1 cellular context compared by ENCODE assay signal in genomic region chr20:63567132-63567381, GRCh38.
A peak's percentile ranks its signal among the peaks of the same experiment; 100 is the strongest.
TF ChIP-seq lines count a peak whose summit lies in the region.

No MANE protein-coding gene starts in this region.

TF ChIP-seq in GM12878, 131 proteins besides CTCF, POLR2A, EP300 and RAD21:
- TF ChIP-seq YY1 (IDR thresholded peaks at IDR 0.05; ENCODE audit: low read depth, low read length), result 0 out of 2 replicates have a peak, but pooled peaks have one; percentile 9
- TF ChIP-seq TAF1 (IDR thresholded peaks at IDR 0.05; ENCODE audit: borderline replicate concordance, low read depth, low read length), result no peak
- TF ChIP-seq, protein P1, sequence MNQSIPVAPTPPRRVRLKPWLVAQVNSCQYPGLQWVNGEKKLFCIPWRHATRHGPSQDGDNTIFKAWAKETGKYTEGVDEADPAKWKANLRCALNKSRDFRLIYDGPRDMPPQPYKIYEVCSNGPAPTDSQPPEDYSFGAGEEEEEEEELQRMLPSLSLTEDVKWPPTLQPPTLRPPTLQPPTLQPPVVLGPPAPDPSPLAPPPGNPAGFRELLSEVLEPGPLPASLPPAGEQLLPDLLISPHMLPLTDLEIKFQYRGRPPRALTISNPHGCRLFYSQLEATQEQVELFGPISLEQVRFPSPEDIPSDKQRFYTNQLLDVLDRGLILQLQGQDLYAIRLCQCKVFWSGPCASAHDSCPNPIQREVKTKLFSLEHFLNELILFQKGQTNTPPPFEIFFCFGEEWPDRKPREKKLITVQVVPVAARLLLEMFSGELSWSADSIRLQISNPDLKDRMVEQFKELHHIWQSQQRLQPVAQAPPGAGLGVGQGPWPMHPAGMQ (IDR thresholded peaks at IDR 0.05; ENCODE audit: borderline replicate concordance), result no peak
- TF ChIP-seq ZBTB33 (IDR thresholded peaks at IDR 0.05), result 0 out of 2 replicates have a peak, but pooled peaks have one; percentile 88
